8 cellular contexts compared by ENCODE assay signal in the genomic region with DNA sequence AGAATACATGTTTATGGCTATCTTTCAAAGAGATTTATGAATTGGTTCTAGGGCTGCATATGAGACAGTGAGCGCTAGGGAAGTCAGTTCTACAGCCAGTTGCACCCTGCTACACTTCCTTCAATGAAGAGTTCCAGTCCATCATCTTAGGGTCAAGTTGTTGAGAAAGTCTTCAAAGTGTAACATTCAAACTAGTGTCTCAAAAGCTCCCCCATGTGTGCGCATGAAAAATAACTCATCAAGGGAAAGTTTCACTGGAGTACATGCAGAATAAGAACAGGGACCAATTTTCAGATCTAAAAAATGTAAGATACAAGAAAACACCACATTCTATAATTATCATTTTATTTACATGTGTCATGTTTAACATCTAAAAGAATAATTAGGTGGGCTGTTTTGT.
DNase-seq lines count a peak whose midpoint lies in the region; TF ChIP-seq lines count a peak whose summit lies in the region.

No MANE protein-coding gene starts in this region.

- POLR2A ChIA-PET in activated CD4-positive, alpha-beta memory T cell treated with anti-CD3 and anti-CD28 coated beads, Interleukin-2, amount 10 ng/mL, durations not matched to agents 7 days and 5 days (lab: Charles Lee) = no interaction called here

- peaks cover 2% of the 10 kb centered on the region for H3K27me3 Mint-ChIP-seq in type B pancreatic cell
- H3K27me3 Mint-ChIP-seq in activated CD4-positive, alpha-beta memory T cell treated with anti-CD3 and anti-CD28 coated beads, Interleukin-2, amount 10 ng/mL, durations not matched to agents 7 days and 5 days = no peaks in the 10 kb centered on the region

- CTCF ChIA-PET in activated CD4-positive, alpha-beta memory T cell treated with anti-CD3 and anti-CD28 coated beads, Interleukin-2, amount 10 ng/mL, durations not matched to agents 7 days and 5 days (lab: Charles Lee) = no interaction called here

- peaks cover 11% of the 10 kb centered on the region for H3K4me1 Mint-ChIP-seq in type B pancreatic cell (ENCODE audit: unreplicated experiment)
- H3K4me1 Mint-ChIP-seq in activated CD4-positive, alpha-beta memory T cell treated with anti-CD3 and anti-CD28 coated beads, Interleukin-2, amount 10 ng/mL, durations not matched to agents 7 days and 5 days = no peaks in the 10 kb centered on the region

- H3K4me3 Mint-ChIP-seq in type B pancreatic cell = no peak overlapping the region
- no peak overlapping the region for H3K4me3 Mint-ChIP-seq in activated CD4-positive, alpha-beta memory T cell treated with anti-CD3 and anti-CD28 coated beads, Interleukin-2, amount 10 ng/mL, durations not matched to agents 7 days and 5 days

- H3K27ac Mint-ChIP-seq in type B pancreatic cell = no peak overlapping the region
- H3K27ac Mint-ChIP-seq in activated CD4-positive, alpha-beta memory T cell treated with anti-CD3 and anti-CD28 coated beads, Interleukin-2, amount 10 ng/mL, durations not matched to agents 7 days and 5 days = no peak overlapping the region

- DNase-seq in Ammon's horn (ENCODE audit: low spot score) = peak; percentile 59
- DNase-seq in GM19240 (ENCODE audit: insufficient read length, low spot score) = peak; percentile 10
- peak; percentile 67 for DNase-seq in NOMO-1 treated with dmso at 0.1 percent for 144 hours (lab: John Stamatoyannopoulos, UW; ENCODE audit: unreplicated experiment)
- peak; percentile 73 for DNase-seq in fibroblast of peridontal ligament (ENCODE audit: extremely low read depth)
- DNase-seq in type B pancreatic cell (ENCODE audit: extremely low spot score, unreplicated experiment) = no peak
- no peak for DNase-seq in NCI-H2196 treated with DMSO at 0.1 percent for 48 hours (lab: John Stamatoyannopoulos, UW; ENCODE audit: unreplicated experiment)
- no peak for DNase-seq in GOT3 (lab: John Stamatoyannopoulos, UW)
- no peak for DNase-seq in activated CD4-positive, alpha-beta memory T cell treated with anti-CD3 and anti-CD28 coated beads, Interleukin-2, amount 10 ng/mL, durations not matched to agents 7 days and 5 days

- TF ChIP-seq CTCF in type B pancreatic cell (conservative IDR thresholded peaks at IDR 0.05) = peak; percentile 52

- no peaks in the 10 kb centered on the region for H3K36me3 Mint-ChIP-seq in type B pancreatic cell
- no peaks in the 10 kb centered on the region for H3K36me3 Mint-ChIP-seq in activated CD4-positive, alpha-beta memory T cell treated with anti-CD3 and anti-CD28 coated beads, Interleukin-2, amount 10 ng/mL, durations not matched to agents 7 days and 5 days (ENCODE audit: low read depth)

- no peaks in the 10 kb centered on the region for H3K9me3 Mint-ChIP-seq in type B pancreatic cell
- H3K9me3 Mint-ChIP-seq in activated CD4-positive, alpha-beta memory T cell treated with anti-CD3 and anti-CD28 coated beads, Interleukin-2, amount 10 ng/mL, durations not matched to agents 7 days and 5 days = no peaks in the 10 kb centered on the region

Comparison
In these comparisons a context has a peak if more than half of its experiments do, and no peak if none do; other contexts are left out.
1. DNase-seq: peak in Ammon's horn (single experiment), GM19240 (single experiment), NOMO-1 treated with dmso at 0.1 percent for 144 hours (single experiment) and fibroblast of peridontal ligament (single experiment); none in type B pancreatic cell (single experiment), NCI-H2196 treated with DMSO at 0.1 percent for 48 hours (single experiment), GOT3 (single experiment) and activated CD4-positive, alpha-beta memory T cell treated with anti-CD3 and anti-CD28 coated beads, Interleukin-2, amount 10 ng/mL, durations not matched to agents 7 days and 5 days (single experiment).